In the genomic region with DNA sequence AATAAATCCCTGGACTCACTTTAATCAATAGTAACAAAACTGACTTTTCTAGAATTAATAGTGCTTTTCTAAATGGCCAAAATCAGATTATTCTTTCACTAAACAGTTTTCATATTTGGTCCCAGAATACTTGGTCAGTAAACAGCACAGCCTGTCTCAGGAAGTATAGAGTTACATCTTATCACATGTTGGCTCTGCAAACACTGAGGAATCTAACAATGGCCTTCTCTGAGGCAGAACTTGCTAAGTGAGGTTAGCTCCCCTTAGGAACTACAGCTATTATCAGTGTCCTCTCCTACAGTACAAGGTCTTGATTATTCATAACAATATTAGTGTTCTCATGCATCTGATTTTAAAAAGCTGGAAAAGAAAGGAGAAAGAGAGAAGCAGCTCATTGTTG, we compare ENCODE assay signal across 27 cellular contexts.
DNase-seq lines count a peak whose midpoint lies in the region; FAIRE-seq and TF ChIP-seq lines count a peak whose summit lies in the region.
"Had no signal": no experiment of that assay in that cellular context is flagged by ENCODE, and none has a peak within 500 bp of the region (broad histone marks: within the 10 kb centered on the region; RNA-seq: fewer than 3 reads in every experiment).

No MANE protein-coding gene starts in this region.

- no peak overlapping the region for H3K23ac ChIP-seq in H1 (ENCODE audit: insufficient read length)

- H3K56ac ChIP-seq in H1 (replicated peaks; ENCODE audit: insufficient read length, low read depth, low read length): no peak overlapping the region

- H3K9me3 ChIP-seq in H1 (ENCODE audit: insufficient read depth in 2 of 2, low read depth in 1 of 2, low read length in 1 of 2): no peaks in the 10 kb centered on the region
- no peaks in the 10 kb centered on the region for H3K9me3 ChIP-seq in smooth muscle cell (replicated peaks; ENCODE audit: low read depth)
- H3K9me3 ChIP-seq: adrenal gland, SJSA1, uterus had no signal

- TF ChIP-seq RAD21 in H1 (IDR thresholded peaks at IDR 0.05 in 1 of 2, conservative IDR thresholded peaks at IDR 0.05 in 1 of 2; ENCODE audit: low read depth in 2 of 2, low read length in 2 of 2): no peak

- no peak overlapping the region for H3K14ac ChIP-seq in H1 (ENCODE audit: insufficient read length)

- no peak overlapping the region for H3K27ac ChIP-seq in H1 (ENCODE audit: low read depth, low read length)
- H3K27ac ChIP-seq in smooth muscle cell (ENCODE audit: low read depth): no peak overlapping the region
- H3K27ac ChIP-seq: adrenal gland, epithelial cell of prostate, heart right ventricle, right atrium auricular region, SJSA1, uterus had no signal

- no peaks in the 10 kb centered on the region for H3K36me3 Mint-ChIP-seq in activated CD4-positive, alpha-beta memory T cell treated with anti-CD3 and anti-CD28 coated beads for 36 hours
- H3K36me3 Mint-ChIP-seq: brain; stimulated activated memory B cell treated with anti-CD40 and anti-IgM and Interleukin-4, amounts not matched to agents 10 μg/mL and 1 μg/mL and 100 μg/mL, for 72 hours had no signal

- H3K4me2 ChIP-seq in H1 (ENCODE audit: insufficient read depth in 1 of 2, low read depth in 2 of 2, low read length in 2 of 2): no peak overlapping the region
- H3K4me2 ChIP-seq in smooth muscle cell: no peak overlapping the region

- CTCF ChIA-PET in H1 (lab: Charles Lee; ENCODE audit: partially characterized antibody): no interaction called here
- CTCF ChIA-PET in activated CD4-positive, alpha-beta memory T cell treated with anti-CD3 and anti-CD28 coated beads for 36 hours (lab: Charles Lee): no interaction called here

- H4K91ac ChIP-seq in H1 (replicated peaks; ENCODE audit: insufficient read length, low read length): no peak overlapping the region

- H3F3A ChIP-seq in smooth muscle cell (ENCODE audit: low read depth): no peaks in the 10 kb centered on the region

- no peaks in the 10 kb centered on the region for H3K4me1 ChIP-seq in H1 (replicated peaks in 1 of 4; ENCODE audit: control insufficient read depth in 3 of 4, insufficient read depth in 4 of 4, low read length in 3 of 4)
- no peaks in the 10 kb centered on the region for H3K4me1 ChIP-seq in smooth muscle cell (ENCODE audit: low read depth)
- H3K4me1 ChIP-seq: heart right ventricle, right atrium auricular region, SJSA1, uterus had no signal

- no peak overlapping the region for H3K4ac ChIP-seq in H1 (replicated peaks; ENCODE audit: insufficient read length, low read depth, low read length)

- no peaks in the 10 kb centered on the region for H3K4me1 Mint-ChIP-seq in activated CD4-positive, alpha-beta memory T cell treated with anti-CD3 and anti-CD28 coated beads for 36 hours (ENCODE audit: low read depth)
- H3K4me1 Mint-ChIP-seq: brain; natural killer cell; stimulated activated memory B cell treated with anti-CD40 and anti-IgM and Interleukin-4, amounts not matched to agents 10 μg/mL and 1 μg/mL and 100 μg/mL, for 72 hours had no signal

- H2BK120ac ChIP-seq in H1 (replicated peaks; ENCODE audit: low read depth, low read length): no peak overlapping the region

- H3K9ac ChIP-seq in H1 (replicated peaks in 1 of 4; ENCODE audit: extremely low read depth in 1 of 4, low read depth in 3 of 4, low read length in 3 of 4) (no peak overlapping the region), smooth muscle cell (ENCODE audit: low read depth) (no peak overlapping the region)

- no peak overlapping the region for H2AK5ac ChIP-seq in H1 (ENCODE audit: low read depth, low read length)

- no peak for TF ChIP-seq POLR2A in H1 (IDR thresholded peaks at IDR 0.05; ENCODE audit: control extremely low read depth in 1 of 2, low read depth in 2 of 2, low read length in 2 of 2)

- H2AFZ ChIP-seq in H1 (ENCODE audit: low read length): 0 out of 2 replicates have a peak overlapping the region, but pooled peaks have one; percentile 2
- H2AFZ ChIP-seq in smooth muscle cell (ENCODE audit: low read depth): peak overlapping the region; percentile 38

- H2BK15ac ChIP-seq in H1 (ENCODE audit: low read length): no peak overlapping the region

- H2BK12ac ChIP-seq in H1 (ENCODE audit: low read depth, low read length): no peak overlapping the region

- no peak for TF ChIP-seq CTCF in H1 (IDR thresholded peaks at IDR 0.05; ENCODE audit: control extremely low read depth in 1 of 3, insufficient read depth in 1 of 3, low read depth in 1 of 3, low read length in 3 of 3)
- TF ChIP-seq CTCF in smooth muscle cell (IDR thresholded peaks at IDR 0.05; ENCODE audit: borderline replicate concordance, insufficient read depth, poor library complexity, severe bottlenecking): no peak

- no peaks in the 10 kb centered on the region for H3K79me2 ChIP-seq in H1 (ENCODE audit: control insufficient read depth in 1 of 2, insufficient read depth in 2 of 2, low read length in 2 of 2)
- no peaks in the 10 kb centered on the region for H3K79me2 ChIP-seq in smooth muscle cell (ENCODE audit: low read depth)

- peaks cover 3% of the 10 kb centered on the region for H3K9me3 Mint-ChIP-seq in activated CD4-positive, alpha-beta memory T cell treated with anti-CD3 and anti-CD28 coated beads for 36 hours

- no peak for TF ChIP-seq EP300 in H1 (IDR thresholded peaks at IDR 0.05; ENCODE audit: borderline replicate concordance in 1 of 2, low read depth in 2 of 2, low read length in 2 of 2)

- DNase-seq in NCI-H526 (lab: John Stamatoyannopoulos, UW) (peak; percentile 4 to 22), NCI-H526 treated with DMSO at 0.1 percent for 48 hours (lab: John Stamatoyannopoulos, UW) (no peak), NCI-H748 (lab: John Stamatoyannopoulos, UW; ENCODE audit: unreplicated experiment) (peak; percentile 47), H1 (ENCODE audit: low read depth in 1 of 2, low spot score in 2 of 2) (no peak), smooth muscle cell (lab: John Stamatoyannopoulos, UW; ENCODE audit: unreplicated experiment) (no peak), SIG-M5 (lab: John Stamatoyannopoulos, UW) (no peak), SW 1271 (lab: John Stamatoyannopoulos, UW) (no peak)
- DNase-seq in activated CD4-positive, alpha-beta memory T cell treated with anti-CD3 and anti-CD28 coated beads for 36 hours: no peak
- DNase-seq: activated CD4-positive, alpha-beta T cell treated with anti-CD3 and anti-CD28 coated beads for 48 hours; activated naive CD4-positive, alpha-beta T cell treated with Interleukin-2 at 50 U/mL for 16 hours; activated T-cell treated with anti-CD3 and anti-CD28 coated beads, Interleukin-2, amount 50 U/mL, for 48 hours; adrenal gland; H9; heart right ventricle; left ventricle myocardium superior; midbrain; MM.1S; natural killer cell; NCI-H446; stimulated activated CD4-positive, alpha-beta T cell treated with anti-CD3 and anti-CD28 coated beads, Interleukin-4, amount 100 ng/mL, for 1 hour; uterus had no signal

- H3K4me3 ChIP-seq in H1 (ENCODE audit: extremely low read depth in 1 of 4, insufficient read depth in 2 of 4, low read depth in 3 of 4, low read length in 4 of 4) (no peak overlapping the region), smooth muscle cell (no peak overlapping the region)
- H3K4me3 ChIP-seq: adrenal gland, heart right ventricle, right atrium auricular region, SJSA1, uterus had no signal

- no peaks in the 10 kb centered on the region for H3K36me3 ChIP-seq in H1 (ENCODE audit: control insufficient read depth in 2 of 4, insufficient read depth in 4 of 4, low read length in 3 of 4)
- H3K36me3 ChIP-seq in smooth muscle cell (ENCODE audit: low read depth): no peaks in the 10 kb centered on the region
- H3K36me3 ChIP-seq: adrenal gland, heart right ventricle, right atrium auricular region, SJSA1 had no signal

- no peak for FAIRE-seq in H1 (lab: Jason Lieb, UNC)
- FAIRE-seq: RCC 7860 had no signal

- no peaks in the 10 kb centered on the region for H3K79me1 ChIP-seq in H1 (ENCODE audit: low read depth, low read length)

- H3K27ac Mint-ChIP-seq in activated CD4-positive, alpha-beta memory T cell treated with anti-CD3 and anti-CD28 coated beads for 36 hours: no peak overlapping the region
- H3K27ac Mint-ChIP-seq: brain; H9; natural killer cell; stimulated activated memory B cell treated with anti-CD40 and anti-IgM and Interleukin-4, amounts not matched to agents 10 μg/mL and 1 μg/mL and 100 μg/mL, for 72 hours had no signal

- intact Hi-C loops in activated CD4-positive, alpha-beta memory T cell treated with anti-CD3 and anti-CD28 coated beads for 36 hours (cut with micrococcal nuclease): no loop called here

- H2BK20ac ChIP-seq in H1 (ENCODE audit: low read length): no peak overlapping the region

- H3K23me2 ChIP-seq in H1 (ENCODE audit: low read depth, low read length): no peaks in the 10 kb centered on the region

- no peaks in the 10 kb centered on the region for H3K27me3 ChIP-seq in H1 (replicated peaks in 1 of 4; ENCODE audit: control insufficient read depth in 3 of 4, extremely low read depth in 1 of 4, insufficient read depth in 3 of 4, low read length in 3 of 4)
- no peaks in the 10 kb centered on the region for H3K27me3 ChIP-seq in smooth muscle cell (ENCODE audit: low read depth)
- H3K27me3 ChIP-seq: adrenal gland, heart right ventricle, right atrium auricular region, SJSA1, uterus had no signal

- POLR2A ChIA-PET in H1 (lab: Charles Lee; ENCODE audit: partially characterized antibody): no interaction called here
- POLR2A ChIA-PET in activated CD4-positive, alpha-beta memory T cell treated with anti-CD3 and anti-CD28 coated beads for 36 hours (lab: Charles Lee): no interaction called here

- no peak overlapping the region for H4K5ac ChIP-seq in H1 (ENCODE audit: insufficient read length, low read depth, low read length)

- H2BK5ac ChIP-seq in H1 (ENCODE audit: low read depth, low read length): no peak overlapping the region

- H4K20me1 ChIP-seq in H1 (replicated peaks in 1 of 2; ENCODE audit: control insufficient read depth in 1 of 2, insufficient read depth in 2 of 2, low read length in 2 of 2): no peaks in the 10 kb centered on the region
- H4K20me1 ChIP-seq in smooth muscle cell (ENCODE audit: low read depth): no peaks in the 10 kb centered on the region

- H3K18ac ChIP-seq in H1 (ENCODE audit: extremely low read depth, low read length): no peak overlapping the region

- H3K4me3 Mint-ChIP-seq in activated CD4-positive, alpha-beta memory T cell treated with anti-CD3 and anti-CD28 coated beads for 36 hours: no peak overlapping the region
- H3K4me3 Mint-ChIP-seq: brain; H9; natural killer cell; stimulated activated memory B cell treated with anti-CD40 and anti-IgM and Interleukin-4, amounts not matched to agents 10 μg/mL and 1 μg/mL and 100 μg/mL, for 72 hours had no signal

- H4K8ac ChIP-seq in H1 (ENCODE audit: extremely low read depth, insufficient read depth, low read length): no peak overlapping the region

- H3K27me3 Mint-ChIP-seq in activated CD4-positive, alpha-beta memory T cell treated with anti-CD3 and anti-CD28 coated beads for 36 hours: no peaks in the 10 kb centered on the region
- H3K27me3 Mint-ChIP-seq: stimulated activated memory B cell treated with anti-CD40 and anti-IgM and Interleukin-4, amounts not matched to agents 10 μg/mL and 1 μg/mL and 100 μg/mL, for 72 hours had no signal

TF ChIP-seq in H1, 55 proteins besides CTCF, POLR2A, EP300 and RAD21 (continues in another document):
- no peak for TF ChIP-seq ZNF274 (IDR thresholded peaks at IDR 0.05; ENCODE audit: borderline replicate concordance, extremely low read depth, low read length)
- TF ChIP-seq RXRA (IDR thresholded peaks at IDR 0.05; ENCODE audit: insufficient read depth, low read depth, low read length): no peak

Comparison
In these comparisons a context has a peak if more than half of its experiments do, and no peak if none do; other contexts are left out.
1. DNase-seq: peak in NCI-H526 (2 of 2) and NCI-H748 (single experiment); none in NCI-H526 treated with DMSO at 0.1 percent for 48 hours (single experiment), H1 (0 of 2), smooth muscle cell (single experiment), SIG-M5 (single experiment), activated CD4-positive, alpha-beta memory T cell treated with anti-CD3 and anti-CD28 coated beads for 36 hours (single experiment) and SW 1271 (0 of 2).